Comparison of ENCODE assay signal across 8 cellular contexts in the genomic region with DNA sequence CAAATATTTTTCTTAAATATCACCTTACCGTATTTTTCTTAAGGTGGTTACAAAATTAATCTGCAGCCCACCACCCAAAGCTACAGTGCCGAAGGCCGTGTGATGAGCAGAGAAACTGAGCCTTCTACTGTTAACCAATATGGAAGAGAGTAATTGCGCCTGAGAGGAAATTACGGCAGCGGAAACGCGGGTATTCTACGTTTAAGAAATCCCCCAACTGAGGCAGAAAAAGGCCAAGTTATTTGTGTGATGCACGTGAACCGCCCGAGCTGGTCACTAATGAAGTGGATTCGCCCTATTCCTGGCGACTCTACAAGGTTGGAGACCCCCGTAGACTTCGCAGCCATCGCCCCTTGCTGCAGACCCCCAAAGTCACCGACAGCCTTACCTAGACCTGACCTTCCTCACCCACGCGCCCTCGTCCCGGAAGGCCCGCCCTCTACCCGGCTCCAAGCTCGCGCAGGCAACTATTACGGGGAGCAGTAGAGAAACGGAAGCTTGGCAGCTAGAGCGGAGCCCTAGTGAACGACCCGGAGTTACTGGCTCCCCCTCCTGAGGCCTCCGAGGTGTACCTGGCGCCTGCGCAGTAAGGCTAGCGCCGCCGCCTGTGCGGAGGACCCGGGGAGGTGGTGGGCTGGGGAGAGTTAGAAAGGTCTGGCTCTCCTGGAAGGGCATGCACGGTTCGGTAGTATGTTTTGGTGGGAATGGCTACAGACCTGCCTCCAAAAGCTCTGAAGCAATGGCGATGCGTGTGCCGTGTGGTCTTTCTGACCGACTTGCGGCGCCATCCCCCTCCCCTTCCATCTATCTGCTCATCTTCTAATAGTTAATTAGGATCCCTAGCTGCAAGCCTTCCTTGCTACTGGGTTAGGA. TPM values are rescaled to one million over a fixed set of nuclear protein-coding genes. Genes with fewer than 3 reads are reported as not detected.
DNase-seq lines count a peak whose midpoint lies in the region; ATAC-seq and TF ChIP-seq lines count a peak whose summit lies in the region.

A gene (minus strand): TSS at position 430 of the 873 bp plus-strand sequence. CDS start 4,319 bp downstream, outside the sequence.

- H3K9me3 Mint-ChIP-seq in activated naive CD8-positive, alpha-beta T cell (ENCODE audit: low read depth), result no peaks in the 10 kb centered on the region
- peaks cover 2% of the 10 kb centered on the region for H3K9me3 Mint-ChIP-seq in glutamatergic neuron (ENCODE audit: unreplicated experiment)

- H3K27ac ChIP-seq in osteoblast (ENCODE audit: low read depth, low read length) (peak within 1 kb of the TSS; percentile 91), thoracic aorta (peak within 1 kb of the TSS; percentile 83 to 84)

- peak; percentile 74 for TF ChIP-seq CTCF in GM12865 (IDR thresholded peaks at IDR 0.05; ENCODE audit: insufficient read depth, low read depth, low read length, missing control alignments)
- no peak for TF ChIP-seq CTCF in glutamatergic neuron (IDR thresholded peaks at IDR 0.05; ENCODE audit: partially characterized antibody, unreplicated experiment)
- TF ChIP-seq CTCF in osteoblast (IDR thresholded peaks at IDR 0.05; ENCODE audit: extremely low read depth, low read depth, low read length), result peak; percentile 68
- TF ChIP-seq CTCF in thoracic aorta (IDR thresholded peaks at IDR 0.05), result no peak

- H3K36me3 ChIP-seq in osteoblast (ENCODE audit: insufficient read depth, low read length), result no peaks in the 10 kb centered on the region
- H3K36me3 ChIP-seq in thoracic aorta, result no peaks in the 10 kb centered on the region

- H3K4me1 ChIP-seq in osteoblast (ENCODE audit: insufficient read depth, low read length) (peaks cover 21% of the 10 kb centered on the region), thoracic aorta (ENCODE audit: control insufficient read depth in 1 of 2, low read depth in 2 of 2) (peaks cover 0 to 13% of the 10 kb centered on the region in 2 donors)

- H2AFZ ChIP-seq in osteoblast (ENCODE audit: low read length), result peak within 1 kb of the TSS; percentile 98

- peak within 1 kb of the TSS; percentile 99 for H3K4me3 Mint-ChIP-seq in activated naive CD8-positive, alpha-beta T cell
- H3K4me3 Mint-ChIP-seq in glutamatergic neuron (ENCODE audit: unreplicated experiment), result peak within 1 kb of the TSS; percentile 86

- no peaks in the 10 kb centered on the region for H3K9me3 ChIP-seq in osteoblast (ENCODE audit: low read depth, low read length)
- peaks cover 3% of the 10 kb centered on the region for H3K9me3 ChIP-seq in thoracic aorta

- H3K27ac Mint-ChIP-seq in activated naive CD8-positive, alpha-beta T cell, result peak within 1 kb of the TSS; percentile 100
- peak within 1 kb of the TSS; percentile 88 for H3K27ac Mint-ChIP-seq in glutamatergic neuron (ENCODE audit: unreplicated experiment)

- peak; percentile 97 for DNase-seq in GM12865 (ENCODE audit: low read depth)
- peak; percentile 91 for DNase-seq in NCI-H1105 (lab: John Stamatoyannopoulos, UW)
- peak; percentile 97 for DNase-seq in SKM-1 treated with dmso at 0.1 percent for 144 hours (lab: John Stamatoyannopoulos, UW; ENCODE audit: unreplicated experiment)
- peak; percentile 96 for DNase-seq in glutamatergic neuron
- peak; percentile 94 for DNase-seq in osteoblast (ENCODE audit: insufficient read length, low spot score, missing footprints)
- peak; percentile 91 for DNase-seq in thoracic aorta (ENCODE audit: low spot score)

- ATAC-seq in HG02642 (IDR thresholded peaks at IDR 0.05; ENCODE audit: poor library complexity, unreplicated experiment) (peak; percentile 99), thoracic aorta (ENCODE audit: insufficient number of reproducible peaks, low FRiP score, low read depth) (peak; percentile 97)

- H3K4me3 ChIP-seq in GM12865 (ENCODE audit: low read depth, low read length) (peak within 1 kb of the TSS; percentile 86), osteoblast (ENCODE audit: insufficient read depth, low read length) (peak within 1 kb of the TSS; percentile 81), thoracic aorta (peak within 1 kb of the TSS; percentile 86)

- H3K4me2 ChIP-seq in osteoblast (ENCODE audit: insufficient read depth, low read length), result peak within 1 kb of the TSS; percentile 96

- peaks cover 8% of the 10 kb centered on the region for H3K27me3 Mint-ChIP-seq in activated naive CD8-positive, alpha-beta T cell
- no peaks in the 10 kb centered on the region for H3K27me3 Mint-ChIP-seq in glutamatergic neuron (ENCODE audit: unreplicated experiment)

- no peaks in the 10 kb centered on the region for H3K27me3 ChIP-seq in osteoblast (ENCODE audit: insufficient read depth, low read length)
- H3K27me3 ChIP-seq in thoracic aorta (replicated peaks; ENCODE audit: insufficient read depth), result no peaks in the 10 kb centered on the region

- peaks cover 8% of the 10 kb centered on the region for H4K20me1 ChIP-seq in osteoblast (ENCODE audit: insufficient read depth, low read length)

- H3K79me2 ChIP-seq in osteoblast (ENCODE audit: insufficient read depth, low read length), result peaks cover 21% of the 10 kb centered on the region

- H3K36me3 Mint-ChIP-seq in activated naive CD8-positive, alpha-beta T cell, result peaks cover 4% of the 10 kb centered on the region
- no peaks in the 10 kb centered on the region for H3K36me3 Mint-ChIP-seq in glutamatergic neuron (ENCODE audit: unreplicated experiment)

- H3K4me1 Mint-ChIP-seq in activated naive CD8-positive, alpha-beta T cell (ENCODE audit: low read depth), result peaks cover 38% of the 10 kb centered on the region
- no peaks in the 10 kb centered on the region for H3K4me1 Mint-ChIP-seq in glutamatergic neuron (ENCODE audit: low read depth, unreplicated experiment)

RNA-seq across cellular contexts. Expression of the gene that starts here (rescaled TPM):
- 33.9 TPM for total RNA-seq in glutamatergic neuron (ENCODE audit: unreplicated experiment)
- total RNA-seq in osteoblast, result 23.2 and 29.5 TPM in 2 replicates
- 10 to 100 TPM in 1 of 2 donors, 1 to 10 TPM in 1; 8.0 to 13.9 TPM for total RNA-seq in thoracic aorta

Comparison
In these comparisons a context has a peak if more than half of its experiments do, and no peak if none do; other contexts are left out.
1. Peak in every context shown above with its lines: DNase-seq, ATAC-seq, H3K4me3 ChIP-seq and H3K27ac ChIP-seq.
2. CTCF ChIP-seq: peak in GM12865 (single experiment) and osteoblast (single experiment); none in glutamatergic neuron (single experiment) and thoracic aorta (single experiment).